Comparison of ENCODE assay signal across 19 cellular contexts in the genomic region with DNA sequence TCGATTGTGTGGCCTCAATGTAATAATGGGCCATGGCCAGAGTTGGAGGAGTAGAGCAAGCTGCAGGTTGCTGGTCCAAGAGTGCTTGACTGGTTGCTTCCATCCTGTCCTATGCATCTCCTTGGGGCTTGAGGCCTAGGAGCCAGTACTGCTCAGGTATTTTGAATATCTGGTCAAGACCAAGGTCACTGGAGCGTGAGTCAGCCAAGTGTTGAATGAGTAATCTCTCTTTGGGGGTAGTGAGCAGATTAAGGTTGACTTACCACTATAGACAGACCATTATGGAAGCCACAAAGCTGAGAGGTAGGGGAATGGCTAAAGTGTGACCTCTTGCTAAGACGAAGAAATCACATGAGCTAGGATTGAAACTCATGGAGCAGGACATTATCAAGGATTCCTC. TPM values are rescaled to one million over a fixed set of nuclear protein-coding genes. Genes with fewer than 3 reads are reported as not detected.
DNase-seq lines count a peak whose midpoint lies in the region; ATAC-seq, FAIRE-seq and TF ChIP-seq lines count a peak whose summit lies in the region.
"Had no signal": no experiment of that assay in that cellular context is flagged by ENCODE, and none has a peak within 500 bp of the region (broad histone marks: within the 10 kb centered on the region; RNA-seq: fewer than 3 reads in every experiment).

No MANE protein-coding gene starts in this region.

- no peak overlapping the region for H3K27ac ChIP-seq in H1 (ENCODE audit: low read depth, low read length)
- H3K27ac ChIP-seq: BLaER1, SK-N-MC had no signal

- peak; percentile 49 for ATAC-seq in GM19351 (IDR thresholded peaks at IDR 0.05; ENCODE audit: unreplicated experiment)
- ATAC-seq: CD8-positive, alpha-beta T cell had no signal

- H3K18ac ChIP-seq in H1 (ENCODE audit: extremely low read depth, low read length): no peak overlapping the region

- H3K23me2 ChIP-seq in H1 (ENCODE audit: low read depth, low read length): no peaks in the 10 kb centered on the region

- no peak overlapping the region for H3K4me2 ChIP-seq in H1 (ENCODE audit: insufficient read depth in 1 of 2, low read depth in 2 of 2, low read length in 2 of 2)
- H3K4me2 ChIP-seq: BLaER1 had no signal

- WGBS in H1 (ENCODE audit: extremely low coverage in 1 of 2, insufficient coverage in 1 of 2, insufficient read length in 1 of 2, insufficient replicate concordance in 2 of 2, low coverage in 1 of 2, low lambda C conversion rate in 2 of 2, missing lambda C conversion rate in 1 of 2), 2 experiments: 83% methylated on average over 3 of the region's 3 CpGs; no CpG with 5 or more reads in 1 of the 2 experiments

- H2BK20ac ChIP-seq in H1 (ENCODE audit: low read length): no peak overlapping the region

- no peak overlapping the region for H3K56ac ChIP-seq in H1 (replicated peaks; ENCODE audit: insufficient read length, low read depth, low read length)

- H2BK12ac ChIP-seq in H1 (ENCODE audit: low read depth, low read length): 0 out of 2 replicates have a peak overlapping the region, but pooled peaks have one; percentile 12

- no peak for TF ChIP-seq EP300 in H1 (IDR thresholded peaks at IDR 0.05; ENCODE audit: borderline replicate concordance in 1 of 2, low read depth in 2 of 2, low read length in 2 of 2)

- POLR2A ChIA-PET in H1 (lab: Charles Lee; ENCODE audit: partially characterized antibody): interaction anchor here (1.3 kb wide), 1 partner anchor 51 kb away, joined by 4 read pairs; no protein-coding TSS in a partner anchor

- no peak overlapping the region for H2AFZ ChIP-seq in H1 (ENCODE audit: low read length)

- no peaks in the 10 kb centered on the region for H3K9me3 ChIP-seq in H1 (ENCODE audit: insufficient read depth in 2 of 2, low read depth in 1 of 2, low read length in 1 of 2)
- H3K9me3 ChIP-seq: BLaER1 had no signal

- no peak overlapping the region for H3K14ac ChIP-seq in H1 (ENCODE audit: insufficient read length)

- H4K5ac ChIP-seq in H1 (ENCODE audit: insufficient read length, low read depth, low read length): no peak overlapping the region

- H3K36me3 ChIP-seq in GM06990 (ENCODE audit: control insufficient read depth, insufficient read depth, low read length): no peaks in the 10 kb centered on the region
- no peaks in the 10 kb centered on the region for H3K36me3 ChIP-seq in H1 (ENCODE audit: control insufficient read depth in 2 of 4, insufficient read depth in 4 of 4, low read length in 3 of 4)

- TF ChIP-seq POLR2A in H1 (IDR thresholded peaks at IDR 0.05; ENCODE audit: control extremely low read depth in 1 of 2, low read depth in 2 of 2, low read length in 2 of 2): no peak

- H3K79me1 ChIP-seq in H1 (ENCODE audit: low read depth, low read length): no peaks in the 10 kb centered on the region

- TF ChIP-seq CTCF in GM06990 (IDR thresholded peaks at IDR 0.05; ENCODE audit: insufficient read depth, low read length, poor library complexity, severe bottlenecking) (no peak), H1 (IDR thresholded peaks at IDR 0.05; ENCODE audit: control extremely low read depth in 1 of 3, insufficient read depth in 1 of 3, low read depth in 1 of 3, low read length in 3 of 3) (no peak)

- H2BK15ac ChIP-seq in H1 (ENCODE audit: low read length): no peak overlapping the region

- no peaks in the 10 kb centered on the region for H4K20me1 ChIP-seq in H1 (replicated peaks in 1 of 2; ENCODE audit: control insufficient read depth in 1 of 2, insufficient read depth in 2 of 2, low read length in 2 of 2)
- H4K20me1 ChIP-seq: BLaER1 had no signal

- FAIRE-seq in H1 (lab: Jason Lieb, UNC): no peak
- FAIRE-seq: A204.1, D721Med had no signal

- no peaks in the 10 kb centered on the region for H3K79me2 ChIP-seq in H1 (ENCODE audit: control insufficient read depth in 1 of 2, insufficient read depth in 2 of 2, low read length in 2 of 2)

- H3K23ac ChIP-seq in H1 (ENCODE audit: insufficient read length): no peak overlapping the region

- H4K91ac ChIP-seq in H1 (replicated peaks; ENCODE audit: insufficient read length, low read length): no peak overlapping the region

- H3K4me3 ChIP-seq in GM06990 (replicated peaks; ENCODE audit: low read depth, low read length) (no peak overlapping the region), H1 (ENCODE audit: extremely low read depth in 1 of 4, insufficient read depth in 2 of 4, low read depth in 3 of 4, low read length in 4 of 4) (no peak overlapping the region)
- H3K4me3 ChIP-seq: BLaER1, SK-N-MC had no signal

- no peak overlapping the region for H2AK5ac ChIP-seq in H1 (ENCODE audit: low read depth, low read length)

- H3K4me1 ChIP-seq in H1 (replicated peaks in 1 of 4; ENCODE audit: control insufficient read depth in 3 of 4, insufficient read depth in 4 of 4, low read length in 3 of 4): no peaks in the 10 kb centered on the region
- H3K4me1 ChIP-seq: BLaER1 had no signal

- H2BK120ac ChIP-seq in H1 (replicated peaks; ENCODE audit: low read depth, low read length): no peak overlapping the region

- CTCF ChIA-PET in H1 (lab: Charles Lee; ENCODE audit: partially characterized antibody): interaction anchor here (2.1 kb wide), 1 partner anchor 8 kb away, joined by 6 read pairs; no protein-coding TSS in a partner anchor

- H3K9ac ChIP-seq in H1 (replicated peaks in 1 of 4; ENCODE audit: extremely low read depth in 1 of 4, low read depth in 3 of 4, low read length in 3 of 4): no peak overlapping the region
- H3K9ac ChIP-seq: BLaER1 had no signal

- H4K8ac ChIP-seq in H1 (ENCODE audit: extremely low read depth, insufficient read depth, low read length): no peak overlapping the region

- H2BK5ac ChIP-seq in H1 (ENCODE audit: low read depth, low read length): no peak overlapping the region

- DNase-seq in GM06990 (ENCODE audit: extremely low read depth, insufficient read length) (peak; percentile 37), HT1080 (ENCODE audit: low read depth) (peak; percentile 47), H1 (ENCODE audit: low read depth in 1 of 2, low spot score in 2 of 2) (no peak), NCI-H774 (lab: John Stamatoyannopoulos, UW) (no peak), DMS53 (lab: John Stamatoyannopoulos, UW) (no peak), GM19238 (ENCODE audit: insufficient read length, low spot score) (no peak), HK-2 (ENCODE audit: unreplicated experiment) (no peak)
- DNase-seq: CD8-positive, alpha-beta T cell; DMS79 treated with DMSO at 0.1 percent for 48 hours; GF-D8; H7; NCI-H146; NCI-H524; Right ventricle myocardium superior had no signal

- no peak for TF ChIP-seq RAD21 in H1 (IDR thresholded peaks at IDR 0.05 in 1 of 2, conservative IDR thresholded peaks at IDR 0.05 in 1 of 2; ENCODE audit: low read depth in 2 of 2, low read length in 2 of 2)

- no peaks in the 10 kb centered on the region for H3K27me3 ChIP-seq in GM06990 (replicated peaks; ENCODE audit: control insufficient read depth, insufficient read depth, low read length)
- H3K27me3 ChIP-seq in H1 (replicated peaks in 1 of 4; ENCODE audit: control insufficient read depth in 3 of 4, extremely low read depth in 1 of 4, insufficient read depth in 3 of 4, low read length in 3 of 4): peaks cover 0 to 3% (median 0%) of the 10 kb centered on the region in 4 experiments; a peak in 2 of 7 replicates
- H3K27me3 ChIP-seq: BLaER1 had no signal

- no peak overlapping the region for H3K4ac ChIP-seq in H1 (replicated peaks; ENCODE audit: insufficient read length, low read depth, low read length)

TF ChIP-seq in H1, 55 proteins besides CTCF, POLR2A, EP300 and RAD21 (continues in another document):
- TF ChIP-seq ZNF274 (IDR thresholded peaks at IDR 0.05; ENCODE audit: borderline replicate concordance, extremely low read depth, low read length): no peak

RNA-seq across cellular contexts. Expression of a gene that starts 9.4 kb away (rescaled TPM):
- 21.9 and 27.4 TPM in 2 replicates for total RNA-seq in HT1080 (2014; rRNA removed; shearing (Covaris generic))
- 13.7 and 17.2 TPM in 2 replicates for polyA plus RNA-seq in HT1080 (2015; cell fraction: cytosol; rRNA removed)
- polyA plus RNA-seq in HT1080 (2015; cell fraction: nucleus; rRNA removed): 102 and 116 TPM in 2 replicates
- total RNA-seq in H1 (2021; fragmentation: NEBNext Ultra II Directional; extraction: Animal tissue kit (Norgen Biotek cat#: 25700)): 33.0 and 39.8 TPM in 2 replicates
- polyA plus RNA-seq in H1 (2011; rRNA removed): 44.8 and 45.3 TPM in 2 replicates
- 48.7 TPM for polyA plus RNA-seq in H1 (2011; cell fraction: cytosol; rRNA removed)
- 230 TPM for polyA plus RNA-seq in H1 (2011; cell fraction: nucleus; rRNA removed)
- polyA plus RNA-seq in H1 (2012, experiment 1 of 2): 46.8 to 59.8 TPM (median 50.2 TPM) in 4 replicates
- 6.1 TPM for polyA plus RNA-seq in H1 (2012, experiment 2 of 2)
- polyA plus RNA-seq in H1 (2013, experiment 1 of 2): 52.0 TPM
- 40.8 TPM for polyA plus RNA-seq in H1 (2013, experiment 2 of 2)
- 46.0 and 64.3 TPM in 2 replicates for polyA minus RNA-seq in H1 (2011; rRNA and poly(A)+ RNA removed)
- polyA minus RNA-seq in H1 (2011; cell fraction: cytosol; rRNA and poly(A)+ RNA removed): 15.7 TPM
- 53.2 TPM for polyA minus RNA-seq in H1 (2011; cell fraction: nucleus; rRNA and poly(A)+ RNA removed)

RNA-seq across cellular contexts. Expression of a gene that starts 38.2 kb away (rescaled TPM):
- total RNA-seq in HT1080 (2014; rRNA removed; shearing (Covaris generic)): 0.34 TPM in 1 of 2 replicates, not detected in the other
- polyA plus RNA-seq in HT1080 (2015; cell fraction: cytosol; rRNA removed): 0.18 TPM in 1 of 2 replicates, not detected in the other
- 2.2 and 3.4 TPM in 2 replicates for polyA plus RNA-seq in HT1080 (2015; cell fraction: nucleus; rRNA removed)
- total RNA-seq in H1 (2021; fragmentation: NEBNext Ultra II Directional; extraction: Animal tissue kit (Norgen Biotek cat#: 25700)): 0.19 TPM in 1 of 2 replicates, not detected in the other
- 0.05 and 0.09 TPM in 2 replicates for polyA plus RNA-seq in H1 (2011; rRNA removed)
- polyA plus RNA-seq in H1 (2011; cell fraction: cytosol; rRNA removed): 0.09 TPM
- polyA plus RNA-seq in H1 (2011; cell fraction: nucleus; rRNA removed): 0.21 TPM
- 0.05 to 0.07 TPM in 2 of 4 replicates, not detected in the others for polyA plus RNA-seq in H1 (2012, experiment 1 of 2)
- polyA plus RNA-seq in H1 (2012, experiment 2 of 2): not detected
- polyA plus RNA-seq in H1 (2013, experiment 1 of 2): 0.02 TPM
- 0.02 TPM for polyA plus RNA-seq in H1 (2013, experiment 2 of 2)
- polyA minus RNA-seq in H1 (2011; rRNA and poly(A)+ RNA removed): not detected in 2 replicates
- not detected for polyA minus RNA-seq in H1 (2011; cell fraction: cytosol; rRNA and poly(A)+ RNA removed)
- polyA minus RNA-seq in H1 (2011; cell fraction: nucleus; rRNA and poly(A)+ RNA removed): 0.20 TPM

RNA-seq across cellular contexts. Expression of a gene that starts 50.7 kb away (rescaled TPM):
- total RNA-seq in HT1080 (2014; rRNA removed; shearing (Covaris generic)): 2,547 and 2,922 TPM in 2 replicates
- polyA plus RNA-seq in HT1080 (2015; cell fraction: cytosol; rRNA removed): 2,130 and 2,166 TPM in 2 replicates
- polyA plus RNA-seq in HT1080 (2015; cell fraction: nucleus; rRNA removed): 4,384 and 4,479 TPM in 2 replicates
- 761 and 780 TPM in 2 replicates for total RNA-seq in H1 (2021; fragmentation: NEBNext Ultra II Directional; extraction: Animal tissue kit (Norgen Biotek cat#: 25700))
- polyA plus RNA-seq in H1 (2011; rRNA removed): 856 and 1,089 TPM in 2 replicates
- polyA plus RNA-seq in H1 (2011; cell fraction: cytosol; rRNA removed): 1,111 TPM
- 1,343 TPM for polyA plus RNA-seq in H1 (2011; cell fraction: nucleus; rRNA removed)
- polyA plus RNA-seq in H1 (2012, experiment 1 of 2): 1,003 to 1,133 TPM (median 1,096 TPM) in 4 replicates
- polyA plus RNA-seq in H1 (2012, experiment 2 of 2): 1,059 TPM
- polyA plus RNA-seq in H1 (2013, experiment 1 of 2): 646 TPM
- 625 TPM for polyA plus RNA-seq in H1 (2013, experiment 2 of 2)
- 1,050 and 1,384 TPM in 2 replicates for polyA minus RNA-seq in H1 (2011; rRNA and poly(A)+ RNA removed)
- 677 TPM for polyA minus RNA-seq in H1 (2011; cell fraction: cytosol; rRNA and poly(A)+ RNA removed)
- polyA minus RNA-seq in H1 (2011; cell fraction: nucleus; rRNA and poly(A)+ RNA removed): 678 TPM

Comparison
In these comparisons a context has a peak if more than half of its experiments do, and no peak if none do; other contexts are left out.
1. DNase-seq: peak in GM06990 (single experiment) and HT1080 (single experiment); none in H1 (0 of 2), NCI-H774 (single experiment), DMS53 (single experiment), GM19238 (single experiment) and HK-2 (single experiment).